ENCODE assay signal across 20 cellular contexts in the genomic region with DNA sequence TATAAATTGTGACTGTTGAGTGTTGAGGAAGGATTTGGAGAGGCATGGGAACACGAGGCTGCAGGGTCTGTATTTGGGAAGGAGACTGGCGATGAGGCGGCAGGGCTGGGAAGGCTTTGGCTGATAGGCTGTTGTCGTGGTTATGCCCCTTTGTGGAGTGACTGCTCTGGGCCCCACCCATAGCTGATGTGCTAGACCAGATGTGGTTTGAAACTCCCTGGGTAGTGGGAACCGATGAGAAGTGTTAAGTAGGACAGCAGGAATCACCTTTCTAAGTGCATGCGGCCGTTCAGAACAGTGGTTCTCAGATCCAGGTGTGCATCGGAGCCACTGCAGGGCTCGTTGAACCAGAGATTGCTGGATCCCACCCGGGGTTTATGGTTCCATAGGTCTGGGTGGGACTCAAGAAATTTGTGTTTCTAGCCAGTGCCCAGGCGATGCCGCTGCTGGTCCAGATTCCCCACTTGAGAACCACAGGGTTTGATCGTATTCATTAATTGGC. TPM values are rescaled to one million over a fixed set of nuclear protein-coding genes. Genes with fewer than 3 reads are reported as not detected.
DNase-seq lines count a peak whose midpoint lies in the region; ATAC-seq and TF ChIP-seq lines count a peak whose summit lies in the region.
"Had no signal": no experiment of that assay in that cellular context is flagged by ENCODE, and none has a peak within 500 bp of the region (broad histone marks: within the 10 kb centered on the region; RNA-seq: fewer than 3 reads in every experiment).

No MANE protein-coding gene starts in this region.

- peak overlapping the region; percentile 8 for H3K4me3 Mint-ChIP-seq in activated T-cell treated with anti-CD3 and anti-CD28 coated beads, Interleukin-2, amount 50 U/mL, for 4 hours
- peak overlapping the region in 1 of 2 donors; percentile 55 for H3K4me3 Mint-ChIP-seq in activated T-cell treated with anti-CD3 and anti-CD28 coated beads, Interleukin-2, amount 50 U/mL, for 72 hours
- H3K4me3 Mint-ChIP-seq in central memory CD8-positive, alpha-beta T cell, result peak overlapping the region; percentile 10
- no peak overlapping the region for H3K4me3 Mint-ChIP-seq in neural progenitor cell
- H3K4me3 Mint-ChIP-seq: activated naive CD8-positive, alpha-beta T cell treated with anti-CD3 and anti-CD28 coated beads, Interleukin-2, amount 10 ng/mL, durations not matched to agents 7 days and 5 days had no signal

- H3K9me3 Mint-ChIP-seq in activated T-cell treated with anti-CD3 and anti-CD28 coated beads, Interleukin-2, amount 50 U/mL, for 4 hours, result no peaks in the 10 kb centered on the region
- no peaks in the 10 kb centered on the region for H3K9me3 Mint-ChIP-seq in activated T-cell treated with anti-CD3 and anti-CD28 coated beads, Interleukin-2, amount 50 U/mL, for 72 hours
- no peaks in the 10 kb centered on the region for H3K9me3 Mint-ChIP-seq in central memory CD8-positive, alpha-beta T cell
- peaks cover 11% of the 10 kb centered on the region for H3K9me3 Mint-ChIP-seq in neural progenitor cell
- H3K9me3 Mint-ChIP-seq: activated naive CD8-positive, alpha-beta T cell treated with anti-CD3 and anti-CD28 coated beads, Interleukin-2, amount 10 ng/mL, durations not matched to agents 7 days and 5 days had no signal

- H2AFZ ChIP-seq in neural progenitor cell (replicated peaks), result no peak overlapping the region
- H2AFZ ChIP-seq: PC-9 had no signal

- H3K27ac ChIP-seq in HUES48 (ENCODE audit: low read depth, low read length) (peak overlapping the region; percentile 26), neural progenitor cell (no peak overlapping the region)
- H3K27ac ChIP-seq: breast epithelium, PC-9, thoracic aorta, WERI-Rb-1 had no signal

- peaks cover 18% of the 10 kb centered on the region; the same call in 1 of the 2 replicates for H3K4me1 ChIP-seq in HUES48 (ENCODE audit: control insufficient read depth, insufficient read depth, low read length)
- peaks cover 23% of the 10 kb centered on the region for H3K4me1 ChIP-seq in neural progenitor cell

- peaks cover 88% of the 10 kb centered on the region for H3K79me2 ChIP-seq in neural progenitor cell (ENCODE audit: low read depth)

- H4K20me1 ChIP-seq in neural progenitor cell (ENCODE audit: low read depth), result peaks cover 45% of the 10 kb centered on the region

- H3K36me3 Mint-ChIP-seq in activated T-cell treated with anti-CD3 and anti-CD28 coated beads, Interleukin-2, amount 50 U/mL, for 4 hours (ENCODE audit: insufficient read depth), result no peaks in the 10 kb centered on the region
- H3K36me3 Mint-ChIP-seq in activated T-cell treated with anti-CD3 and anti-CD28 coated beads, Interleukin-2, amount 50 U/mL, for 72 hours (ENCODE audit: insufficient read depth in 2 of 2), result peaks cover 0 to 3% of the 10 kb centered on the region in 2 donors
- peaks cover 5% of the 10 kb centered on the region for H3K36me3 Mint-ChIP-seq in central memory CD8-positive, alpha-beta T cell (ENCODE audit: insufficient read depth)
- H3K36me3 Mint-ChIP-seq in neural progenitor cell, result peaks cover 8% of the 10 kb centered on the region

- no peak overlapping the region for H3K4me3 ChIP-seq in HUES48 (ENCODE audit: low read depth, low read length)
- H3K4me3 ChIP-seq in neural progenitor cell, result no peak overlapping the region
- H3K4me3 ChIP-seq: breast epithelium, mucosa of descending colon, PC-9, thoracic aorta had no signal

- TF ChIP-seq CTCF in neural progenitor cell (IDR thresholded peaks at IDR 0.05), result no peak

- no peaks in the 10 kb centered on the region for H3K27me3 Mint-ChIP-seq in activated T-cell treated with anti-CD3 and anti-CD28 coated beads, Interleukin-2, amount 50 U/mL, for 4 hours (ENCODE audit: low read depth)
- H3K27me3 Mint-ChIP-seq in activated T-cell treated with anti-CD3 and anti-CD28 coated beads, Interleukin-2, amount 50 U/mL, for 72 hours (ENCODE audit: low read depth), result no peaks in the 10 kb centered on the region
- no peaks in the 10 kb centered on the region for H3K27me3 Mint-ChIP-seq in central memory CD8-positive, alpha-beta T cell
- H3K27me3 Mint-ChIP-seq in neural progenitor cell (ENCODE audit: insufficient read depth, low read depth), result no peaks in the 10 kb centered on the region
- H3K27me3 Mint-ChIP-seq: activated naive CD8-positive, alpha-beta T cell treated with anti-CD3 and anti-CD28 coated beads, Interleukin-2, amount 10 ng/mL, durations not matched to agents 7 days and 5 days had no signal

- H3K9ac ChIP-seq in HUES48 (ENCODE audit: low read depth, low read length), result no peak overlapping the region
- no peak overlapping the region for H3K9ac ChIP-seq in neural progenitor cell
- H3K9ac ChIP-seq: SK-N-SH had no signal

- no peak overlapping the region for H3K27ac Mint-ChIP-seq in activated T-cell treated with anti-CD3 and anti-CD28 coated beads, Interleukin-2, amount 50 U/mL, for 72 hours
- H3K27ac Mint-ChIP-seq in central memory CD8-positive, alpha-beta T cell (ENCODE audit: low read depth), result peak overlapping the region; percentile 27
- H3K27ac Mint-ChIP-seq in neural progenitor cell, result peak overlapping the region; percentile 0
- H3K27ac Mint-ChIP-seq: activated naive CD8-positive, alpha-beta T cell treated with anti-CD3 and anti-CD28 coated beads, Interleukin-2, amount 10 ng/mL, durations not matched to agents 7 days and 5 days had no signal

- H3K36me3 ChIP-seq in HUES48 (ENCODE audit: control insufficient read depth, insufficient read depth, low read length) (no peaks in the 10 kb centered on the region), neural progenitor cell (no peaks in the 10 kb centered on the region)
- H3K36me3 ChIP-seq: breast epithelium, thoracic aorta, WERI-Rb-1 had no signal

- H3K27me3 ChIP-seq in HUES48 (ENCODE audit: control insufficient read depth, insufficient read depth, low read length) (no peaks in the 10 kb centered on the region), neural progenitor cell (no peaks in the 10 kb centered on the region)
- H3K27me3 ChIP-seq: breast epithelium had no signal

- peaks cover 48% of the 10 kb centered on the region for H3K4me1 Mint-ChIP-seq in activated T-cell treated with anti-CD3 and anti-CD28 coated beads, Interleukin-2, amount 50 U/mL, for 4 hours (ENCODE audit: low read depth)
- peaks cover 13% of the 10 kb centered on the region for H3K4me1 Mint-ChIP-seq in activated T-cell treated with anti-CD3 and anti-CD28 coated beads, Interleukin-2, amount 50 U/mL, for 72 hours (ENCODE audit: low read depth)
- H3K4me1 Mint-ChIP-seq in central memory CD8-positive, alpha-beta T cell, result peaks cover 54% of the 10 kb centered on the region
- H3K4me1 Mint-ChIP-seq in neural progenitor cell, result peaks cover 35% of the 10 kb centered on the region

- H3F3A ChIP-seq in neural progenitor cell (ENCODE audit: low read depth), result peaks cover 18% of the 10 kb centered on the region

- DNase-seq in activated T-cell treated with anti-CD3 and anti-CD28 coated beads, Interleukin-2, amount 50 U/mL, for 4 hours, result no peak
- no peak for DNase-seq in activated T-cell treated with anti-CD3 and anti-CD28 coated beads, Interleukin-2, amount 50 U/mL, for 72 hours
- no peak for DNase-seq in central memory CD8-positive, alpha-beta T cell (ENCODE audit: low spot score in 2 of 2)
- DNase-seq in neural progenitor cell (ENCODE audit: low spot score), result no peak
- DNase-seq in stimulated activated CD4-positive, alpha-beta T cell treated with anti-CD3 and anti-CD28 coated beads, Interleukin-4, amount 100 ng/mL, for 24 hours, result no peak
- DNase-seq in NCI-H2081 (lab: John Stamatoyannopoulos, UW), result no peak
- DNase-seq: activated naive CD8-positive, alpha-beta T cell treated with anti-CD3 and anti-CD28 coated beads, Interleukin-2, amount 10 ng/mL, durations not matched to agents 7 days and 5 days; kidney glomerular epithelial cell; NCI-H2081 treated with DMSO at 0.1 percent for 48 hours; NCI-H748 treated with DMSO at 0.1 percent for 48 hours; PC-9; SK-N-SH; stimulated activated CD4-positive, alpha-beta T cell treated with anti-CD3 and anti-CD28 coated beads, Interleukin-2, amount 100 ng/mL, for 24 hours; WERI-Rb-1 had no signal

- H3K4me2 ChIP-seq in neural progenitor cell, result peak overlapping the region; percentile 25
- H3K4me2 ChIP-seq: PC-9, SK-N-SH had no signal

- no peaks in the 10 kb centered on the region for H3K9me3 ChIP-seq in HUES48 (ENCODE audit: control insufficient read depth, insufficient read depth, low read length)
- no peaks in the 10 kb centered on the region for H3K9me3 ChIP-seq in neural progenitor cell (ENCODE audit: low read depth)
- H3K9me3 ChIP-seq: breast epithelium, mucosa of descending colon, SK-N-SH, thoracic aorta had no signal

- ATAC-seq in activated T-cell treated with anti-CD3 and anti-CD28 coated beads, Interleukin-2, amount 50 U/mL, for 4 hours, result no peak
- no peak for ATAC-seq in activated T-cell treated with anti-CD3 and anti-CD28 coated beads, Interleukin-2, amount 50 U/mL, for 72 hours (replicated peaks in 1 of 2)
- no peak for ATAC-seq in central memory CD8-positive, alpha-beta T cell (replicated peaks; ENCODE audit: extremely low read depth, poor library complexity, severe bottlenecking)
- ATAC-seq in HG03378 (IDR thresholded peaks at IDR 0.05; ENCODE audit: unreplicated experiment), result no peak
- ATAC-seq: mucosa of descending colon, sciatic nerve had no signal

RNA-seq across cellular contexts. Expression of gene TBC1D14, which starts 42.3 kb away (rescaled TPM):
- total RNA-seq in activated T-cell treated with anti-CD3 and anti-CD28 coated beads, Interleukin-2, amount 50 U/mL, for 4 hours, result 10 to 100 TPM; 39.8 to 45.7 (median 41.7) TPM
- total RNA-seq in activated T-cell treated with anti-CD3 and anti-CD28 coated beads, Interleukin-2, amount 50 U/mL, for 72 hours, result 10 to 100 TPM; 26.5 to 32.4 TPM
- total RNA-seq in neural progenitor cell (ENCODE audit: low replicate concordance), result 47.9 and 58.8 TPM in 2 replicates
